In the genomic region with DNA sequence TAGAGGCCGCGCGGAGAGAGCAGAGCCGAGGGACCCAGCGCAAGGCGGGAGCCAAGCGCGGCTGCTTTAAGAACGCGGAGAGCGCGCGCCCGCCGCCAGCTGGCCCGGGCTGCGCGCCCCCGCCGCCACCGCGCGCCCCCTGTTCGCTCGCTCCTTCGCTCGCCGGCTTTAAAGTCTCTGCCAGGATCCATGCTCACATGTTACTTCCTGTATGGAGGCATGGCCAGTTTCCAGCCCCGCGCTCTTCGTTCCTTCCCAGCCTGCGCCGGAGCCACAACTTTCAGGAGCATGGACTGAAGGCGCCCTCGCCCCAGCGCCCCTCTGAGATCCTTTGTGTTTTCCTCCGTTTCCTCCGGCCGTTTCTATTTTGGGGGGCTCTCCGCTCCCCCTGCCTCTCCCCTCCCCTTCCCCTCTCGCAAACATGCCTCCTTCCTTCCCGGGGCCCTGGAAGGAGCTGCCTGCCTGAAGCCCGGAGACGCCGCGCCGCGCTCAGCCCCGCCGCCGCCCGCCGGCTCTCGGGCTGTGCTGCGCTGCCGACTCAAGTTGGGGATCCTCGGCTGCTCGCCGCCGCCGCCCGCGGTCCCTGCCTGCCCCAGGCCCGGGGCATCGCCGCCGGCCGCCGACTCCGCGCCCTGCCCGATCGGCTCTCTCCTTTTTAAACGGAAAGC, we compare ENCODE assay signal across 8 cellular contexts. TPM values are rescaled to one million over a fixed set of nuclear protein-coding genes. Genes with fewer than 3 reads are reported as not detected.
DNase-seq lines count a peak whose midpoint lies in the region; ATAC-seq and TF ChIP-seq lines count a peak whose summit lies in the region.

A gene (plus strand): TSS at position 198 of the 668 bp plus-strand sequence. CDS start 717 bp downstream, outside the sequence.

- H3K9me3 ChIP-seq in NT2/D1 (ENCODE audit: insufficient read depth, low read length) (no peaks in the 10 kb centered on the region), iPS DF 6.9 (ENCODE audit: control insufficient read depth, insufficient read depth, low read length) (no peaks in the 10 kb centered on the region)

- H3K4me1 ChIP-seq in NT2/D1 (ENCODE audit: insufficient read depth, insufficient read length) = no peaks in the 10 kb centered on the region
- H3K4me1 ChIP-seq in iPS DF 6.9 (ENCODE audit: control insufficient read depth, insufficient read depth, low read length) = peaks cover 4% of the 10 kb centered on the region; the same call in 1 of the 2 replicates

- H3K36me3 Mint-ChIP-seq in brain = no peaks in the 10 kb centered on the region

- peaks cover 20% of the 10 kb centered on the region for H3K27me3 Mint-ChIP-seq in brain

- peak; percentile 82 for DNase-seq in HK-2 (ENCODE audit: unreplicated experiment)
- DNase-seq in NT2/D1 (ENCODE audit: low read depth, low spot score) = peak; percentile 81
- no peak for DNase-seq in iPS DF 6.9 (ENCODE audit: low read depth, low spot score)
- DNase-seq in putamen (ENCODE audit: low spot score) = peak; percentile 84
- DNase-seq in stimulated activated naive CD4-positive, alpha-beta T cell (lab: John Stamatoyannopoulos, UW) = no peak

- H3K4me3 ChIP-seq in NT2/D1 (ENCODE audit: insufficient read length, low read depth) = peak within 1 kb of the TSS; percentile 93
- H3K4me3 ChIP-seq in iPS DF 6.9 (ENCODE audit: low read length) = peak within 1 kb of the TSS; percentile 97

- ATAC-seq in GM19025 (IDR thresholded peaks at IDR 0.05; ENCODE audit: low read depth, unreplicated experiment) = peak; percentile 36

- H3K27ac ChIP-seq in C4-2B = peak within 1 kb of the TSS; percentile 77
- H3K27ac ChIP-seq in iPS DF 6.9 (ENCODE audit: low read length) = no peak within 1 kb of the TSS

- H3K4me1 Mint-ChIP-seq in brain = peaks cover 24% of the 10 kb centered on the region

- peaks cover 5% of the 10 kb centered on the region for H3K36me3 ChIP-seq in NT2/D1 (ENCODE audit: insufficient read depth, insufficient read length, low read length)
- no peaks in the 10 kb centered on the region for H3K36me3 ChIP-seq in iPS DF 6.9 (ENCODE audit: control insufficient read depth, insufficient read depth, low read length)

- peaks cover 26% of the 10 kb centered on the region for H3K27me3 ChIP-seq in NT2/D1 (ENCODE audit: insufficient read depth, insufficient read length)
- no peaks in the 10 kb centered on the region; the same call in 1 of the 2 replicates for H3K27me3 ChIP-seq in iPS DF 6.9 (ENCODE audit: control insufficient read depth, insufficient read depth, low read length)

- no CpG with 5 or more reads among the region's 74 CpGs for WGBS in iPS DF 6.9 (ENCODE audit: insufficient coverage, insufficient read length)

- TF ChIP-seq CTCF in C4-2B (conservative IDR thresholded peaks at IDR 0.05) (no peak), brain (conservative IDR thresholded peaks at IDR 0.05) (no peak)

- H3K27ac Mint-ChIP-seq in brain = peak within 1 kb of the TSS; percentile 98 to 99 (median 99)

- peak within 1 kb of the TSS; percentile 96 for H3K9ac ChIP-seq in NT2/D1 (ENCODE audit: insufficient read length, low read depth)

- H3K4me3 Mint-ChIP-seq in brain = peak within 1 kb of the TSS; percentile 96 to 100 (median 99)

- peaks cover 8 to 22% (median 18%) of the 10 kb centered on the region in 5 experiments for H3K9me3 Mint-ChIP-seq in brain

RNA-seq across cellular contexts. Expression of the gene that starts here (rescaled TPM):
- 7.4 TPM for polyA plus RNA-seq in brain (ENCODE audit: insufficient read depth, low read depth, low replicate concordance)

Comparison
In these comparisons a context has a peak if more than half of its experiments do, and no peak if none do; other contexts are left out.
1. DNase-seq: peak in HK-2 (single experiment), NT2/D1 (single experiment) and putamen (single experiment); none in iPS DF 6.9 (single experiment) and stimulated activated naive CD4-positive, alpha-beta T cell (0 of 6).